In the genomic region with DNA sequence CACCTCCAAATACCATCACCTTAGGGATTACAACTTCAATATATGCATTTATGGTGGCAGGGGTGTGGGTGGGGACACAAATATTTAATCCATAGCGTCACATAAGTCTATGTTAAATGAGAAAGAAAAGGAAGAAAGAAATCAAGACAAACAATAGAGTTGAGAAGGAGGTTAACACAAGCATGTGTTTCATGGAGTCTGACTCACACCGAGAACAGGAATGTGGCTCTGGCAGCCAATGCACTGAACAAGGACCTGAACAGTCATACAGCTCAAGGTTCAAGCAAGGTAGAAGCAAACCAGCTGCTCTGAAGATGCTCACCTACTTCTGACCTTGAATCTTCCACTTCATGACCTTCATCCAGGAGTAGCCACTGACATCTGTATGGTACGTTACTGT, we compare ENCODE assay signal across 12 cellular contexts. TPM values are rescaled to one million over a fixed set of nuclear protein-coding genes. Genes with fewer than 3 reads are reported as not detected.
DNase-seq lines count a peak whose midpoint lies in the region; TF ChIP-seq lines count a peak whose summit lies in the region.
"Had no signal": no experiment of that assay in that cellular context is flagged by ENCODE, and none has a peak within 500 bp of the region (broad histone marks: within the 10 kb centered on the region; RNA-seq: fewer than 3 reads in every experiment).

No MANE protein-coding gene starts in this region.

- TF ChIP-seq CTCF in AG04450 (IDR thresholded peaks at IDR 0.05; ENCODE audit: low read depth, low read length) (no peak), PC-9 (conservative IDR thresholded peaks at IDR 0.05) (no peak), GM20000 (IDR thresholded peaks at IDR 0.05; ENCODE audit: extremely low read depth, missing control alignments) (no peak), OCI-LY7 (conservative IDR thresholded peaks at IDR 0.05; ENCODE audit: low read length) (no peak), Caco-2 (IDR thresholded peaks at IDR 0.05; ENCODE audit: insufficient read depth in 1 of 2, low read depth in 1 of 2, low read length in 1 of 2, severe bottlenecking in 1 of 2, unreplicated experiment in 1 of 2) (no peak)

- H3K4me3 Mint-ChIP-seq in Caco-2 (ENCODE audit: unreplicated experiment), result no peak overlapping the region
- H3K4me3 Mint-ChIP-seq: activated CD8-positive, alpha-beta T cell treated with anti-CD3 and anti-CD28 coated beads, Interleukin-2, amount 10 ng/mL, durations not matched to agents 7 days and 5 days had no signal

- CTCF ChIA-PET in AG04450 (lab: Charles Lee), result interaction anchor here (0.8 to 5.5 kb wide), 3 partner anchors 17 to 69 kb away, joined by 3 to 30 read pairs (median 11); no protein-coding TSS in a partner anchor
- CTCF ChIA-PET in PC-9 (lab: Charles Lee), result no interaction called here
- CTCF ChIA-PET in OCI-LY7 (lab: Charles Lee; ENCODE audit: unreplicated experiment), result no interaction called here
- CTCF ChIA-PET in Caco-2 (lab: Charles Lee), result no interaction called here

- H3K4me1 Mint-ChIP-seq in Caco-2 (ENCODE audit: low read depth, unreplicated experiment), result no peaks in the 10 kb centered on the region

- H3K36me3 ChIP-seq in PC-9 (ENCODE audit: low read depth) (no peaks in the 10 kb centered on the region), muscle layer of duodenum (ENCODE audit: control insufficient read depth in 1 of 2, insufficient read depth in 2 of 2, low read length in 2 of 2) (no peaks in the 10 kb centered on the region), OCI-LY7 (ENCODE audit: insufficient read depth, low read length) (no peaks in the 10 kb centered on the region), Caco-2 (ENCODE audit: control insufficient read depth, insufficient read depth, low read length) (no peaks in the 10 kb centered on the region)
- H3K36me3 ChIP-seq: ovary had no signal

- no peaks in the 10 kb centered on the region for H3K36me3 Mint-ChIP-seq in Caco-2 (ENCODE audit: insufficient read depth, unreplicated experiment)

- H3K27me3 ChIP-seq in AG04450 (ENCODE audit: control insufficient read depth, insufficient read depth, low read length) (no peaks in the 10 kb centered on the region), PC-9 (ENCODE audit: insufficient read depth, low read depth) (no peaks in the 10 kb centered on the region), muscle layer of duodenum (ENCODE audit: low read depth, low read length) (no peaks in the 10 kb centered on the region), Caco-2 (replicated peaks; ENCODE audit: control insufficient read depth, insufficient read depth, low read length) (no peaks in the 10 kb centered on the region)
- H3K27me3 ChIP-seq: ovary had no signal

- H3K79me2 ChIP-seq in PC-9 (ENCODE audit: low read depth) (no peaks in the 10 kb centered on the region), OCI-LY7 (ENCODE audit: insufficient read depth, low read depth, low read length) (no peaks in the 10 kb centered on the region)

- no peak overlapping the region for H3K27ac Mint-ChIP-seq in Caco-2 (ENCODE audit: unreplicated experiment)
- H3K27ac Mint-ChIP-seq: activated CD8-positive, alpha-beta T cell treated with anti-CD3 and anti-CD28 coated beads, Interleukin-2, amount 10 ng/mL, durations not matched to agents 7 days and 5 days had no signal

- H3K4me3 ChIP-seq in AG04450 (ENCODE audit: low read depth, low read length) (no peak overlapping the region), PC-9 (no peak overlapping the region), muscle layer of duodenum (ENCODE audit: low read depth in 1 of 2, low read length in 2 of 2) (no peak overlapping the region), OCI-LY7 (ENCODE audit: low read depth, low read length, poor library complexity, severe bottlenecking) (no peak overlapping the region), Caco-2 (ENCODE audit: low read depth, low read length) (no peak overlapping the region)
- H3K4me3 ChIP-seq: ovary had no signal

- BruUV-seq in PC-9 (replicated peaks; lab: Mats Ljungman, UMichigan) (no TSS peak), OCI-LY7 (replicated peaks; lab: Mats Ljungman, UMichigan) (no TSS peak), Caco-2 (replicated peaks; lab: Mats Ljungman, UMichigan) (no TSS peak)

- H3F3A ChIP-seq in PC-9 (ENCODE audit: insufficient read depth, low read depth), result peaks cover 30% of the 10 kb centered on the region

- POLR2A ChIA-PET in AG04450 (lab: Yijun Ruan, JAX) (interaction anchor here (1.4 kb wide), 2 partner anchors 12 to 37 kb away, joined by 6 to 7 read pairs; partner anchors contain the start of gene LPIN1), PC-9 (lab: Charles Lee; ENCODE audit: unreplicated experiment) (interaction anchor here (0.5 kb wide), 1 partner anchor 9 kb away, joined by 23 read pairs; no protein-coding TSS in a partner anchor), OCI-LY7 (lab: Charles Lee) (interaction anchor here (1.4 kb wide), 1 partner anchor 10 kb away, joined by 4 read pairs; no protein-coding TSS in a partner anchor), Caco-2 (lab: Charles Lee) (interaction anchor here (0.6 kb wide), 1 partner anchor 131 kb away, joined by 4 read pairs; no protein-coding TSS in a partner anchor)

- peaks cover 8% of the 10 kb centered on the region for H3K27me3 Mint-ChIP-seq in Caco-2 (ENCODE audit: insufficient read depth, unreplicated experiment)

- H3K9me3 Mint-ChIP-seq in Caco-2 (ENCODE audit: unreplicated experiment), result no peaks in the 10 kb centered on the region

- H3K27ac ChIP-seq in AG04450 (ENCODE audit: low read depth, low read length) (peak overlapping the region; percentile 53), PC-9 (peak overlapping the region; percentile 80), muscle layer of duodenum (ENCODE audit: low read length) (peak overlapping the region; percentile 46), OCI-LY7 (ENCODE audit: low read depth, low read length, poor library complexity, severe bottlenecking) (no peak overlapping the region)

- H3K9me3 ChIP-seq in AG04450 (ENCODE audit: control insufficient read depth, insufficient read depth, low read length) (peaks cover 6% of the 10 kb centered on the region), PC-9 (ENCODE audit: insufficient read depth, low read depth) (no peaks in the 10 kb centered on the region; the same call in 1 of the 2 replicates), muscle layer of duodenum (ENCODE audit: control insufficient read depth in 1 of 2, low read length in 2 of 2) (no peaks in the 10 kb centered on the region), OCI-LY7 (ENCODE audit: low read length) (no peaks in the 10 kb centered on the region), Caco-2 (no peaks in the 10 kb centered on the region)
- H3K9me3 ChIP-seq: ovary had no signal

- H4K20me1 ChIP-seq in PC-9 (ENCODE audit: insufficient read depth), result no peaks in the 10 kb centered on the region
- no peaks in the 10 kb centered on the region for H4K20me1 ChIP-seq in OCI-LY7 (ENCODE audit: insufficient read depth, low read length)

- intact Hi-C loops in PC-9 (cut with micrococcal nuclease; ENCODE audit: unreplicated experiment), result loop anchor here (1.0 kb wide), 1 partner anchor 13 kb away; no protein-coding TSS in a partner anchor
- intact Hi-C loops in OCI-LY7 (cut with micrococcal nuclease; ENCODE audit: unreplicated experiment), result no loop called here
- intact Hi-C loops in Caco-2 (cut with micrococcal nuclease; ENCODE audit: unreplicated experiment), result no loop called here

- H3K9me2 ChIP-seq in PC-9 (ENCODE audit: insufficient read depth) (no peaks in the 10 kb centered on the region), OCI-LY7 (ENCODE audit: insufficient read depth, low read length) (no peaks in the 10 kb centered on the region)

- H2AFZ ChIP-seq in PC-9, result no peak overlapping the region
- H2AFZ ChIP-seq in OCI-LY7 (ENCODE audit: low read length), result no peak overlapping the region

- H3K4me2 ChIP-seq in PC-9 (peak overlapping the region; percentile 36), OCI-LY7 (ENCODE audit: low read length) (no peak overlapping the region)

- DNase-seq in AG04450 (ENCODE audit: low read depth, low spot score) (peak; percentile 63), PC-9 (peak; percentile 59 to 96), dermis blood vessel endothelial cell (peak; percentile 49), GM20000 (ENCODE audit: low spot score) (no peak), epidermal melanocyte (ENCODE audit: insufficient read length, low spot score) (no peak), OCI-LY7 (ENCODE audit: low spot score) (no peak), Caco-2 (no peak)
- DNase-seq: activated CD8-positive, alpha-beta T cell treated with anti-CD3 and anti-CD28 coated beads, Interleukin-2, amount 10 ng/mL, durations not matched to agents 7 days and 5 days; SHP77 treated with DMSO at 0.1 percent for 48 hours had no signal

- H3K4me1 ChIP-seq in PC-9 (replicated peaks; ENCODE audit: insufficient read depth) (peaks cover 72% of the 10 kb centered on the region), muscle layer of duodenum (ENCODE audit: control insufficient read depth in 1 of 2, insufficient read depth in 2 of 2, low read length in 2 of 2) (peaks cover 0 to 7% of the 10 kb centered on the region in 2 donors), OCI-LY7 (ENCODE audit: insufficient read depth, low read length, poor library complexity, severe bottlenecking) (no peaks in the 10 kb centered on the region), Caco-2 (no peaks in the 10 kb centered on the region)

RNA-seq across cellular contexts. Expression of gene LPIN1, which starts 36.2 kb away (rescaled TPM):
- polyA plus RNA-seq in AG04450 (2011; rRNA removed), result 34.6 and 40.5 TPM in 2 replicates
- 29.8 and 32.7 TPM in 2 replicates for polyA minus RNA-seq in AG04450 (2011; rRNA and poly(A)+ RNA removed)
- 24.1 and 43.1 TPM in 2 replicates for total RNA-seq in PC-9 (2021)
- total RNA-seq in dermis blood vessel endothelial cell, result 24.0 and 36.3 TPM in 2 replicates
- total RNA-seq in OCI-LY7 (2014; rRNA removed; shearing (Covaris generic)), result 46.6 and 56.9 TPM in 2 replicates
- total RNA-seq in OCI-LY7 (2022), result 65.6 and 70.2 TPM in 2 replicates
- total RNA-seq in Caco-2 (2022), result 12.5 and 14.2 TPM in 2 replicates

RNA-seq across cellular contexts. Expression of gene NTSR2, which starts 40.2 kb away (rescaled TPM):
- polyA plus RNA-seq in AG04450 (2011; rRNA removed), result not detected in 2 replicates
- polyA minus RNA-seq in AG04450 (2011; rRNA and poly(A)+ RNA removed), result not detected in 2 replicates
- total RNA-seq in PC-9 (2021) (not detected in 2 replicates), dermis blood vessel endothelial cell (not detected in 2 replicates), OCI-LY7 (2022) (not detected in 2 replicates), Caco-2 (2022) (not detected in 2 replicates)
- total RNA-seq in OCI-LY7 (2014; rRNA removed; shearing (Covaris generic)), result not detected in 2 replicates
- total RNA-seq: activated CD8-positive, alpha-beta T cell treated with anti-CD3 and anti-CD28 coated beads, Interleukin-2, amount 10 ng/mL, durations not matched to agents 7 days and 5 days had no signal
- polyA plus RNA-seq: BJ had no signal

Comparison
In these comparisons a context has a peak if more than half of its experiments do, and no peak if none do; other contexts are left out.
1. DNase-seq: peak in AG04450 (single experiment), PC-9 (2 of 2) and dermis blood vessel endothelial cell (single experiment); none in GM20000 (single experiment), epidermal melanocyte (single experiment), OCI-LY7 (single experiment) and Caco-2 (0 of 2).